8 cellular contexts compared by ENCODE assay signal in genomic region chr11:123166095-123166559, GRCh38. TPM values are rescaled to one million over a fixed set of nuclear protein-coding genes. Genes with fewer than 3 reads are reported as not detected.
A peak's percentile ranks its signal among the peaks of the same experiment; 100 is the strongest.
DNase-seq lines count a peak whose midpoint lies in the region; ATAC-seq and TF ChIP-seq lines count a peak whose summit lies in the region.

No MANE protein-coding gene starts in this region.

- H4K8ac ChIP-seq in trophoblast cell (ENCODE audit: low read depth, low read length), result peak overlapping the region; percentile 43

- no peaks in the 10 kb centered on the region for H3K4me1 ChIP-seq in Panc1 (ENCODE audit: control insufficient read depth, insufficient read depth, low read length)
- H3K4me1 ChIP-seq in trophoblast cell (ENCODE audit: control insufficient read depth in 1 of 2, insufficient read depth in 2 of 2, low read length in 2 of 2), result peaks cover 9% of the 10 kb centered on the region in 2 experiments

- DNase-seq in activated CD4-positive, alpha-beta T cell treated with anti-CD3 and anti-CD28 coated beads for 36 hours, result peak; percentile 54
- no peak for DNase-seq in activated CD4-positive, alpha-beta T cell treated with anti-CD3 and anti-CD28 coated beads for 4 hours
- DNase-seq in Panc1 (ENCODE audit: low read depth, low spot score), result no peak
- peak; percentile 87 for DNase-seq in fibroblast of pulmonary artery (ENCODE audit: low read depth)
- DNase-seq in trophoblast cell, result peak; percentile 45 to 64
- DNase-seq in NCI-H1930 (lab: John Stamatoyannopoulos, UW), result no peak
- DNase-seq in COR-L47 (lab: John Stamatoyannopoulos, UW), result no peak
- no peak for DNase-seq in NCI-H146 treated with DMSO at 0.1 percent for 48 hours (lab: John Stamatoyannopoulos, UW; ENCODE audit: unreplicated experiment)

- no peak overlapping the region for H3K4ac ChIP-seq in trophoblast cell (ENCODE audit: low read depth, low read length)

- H3K4me3 Mint-ChIP-seq in activated CD4-positive, alpha-beta T cell treated with anti-CD3 and anti-CD28 coated beads for 36 hours, result no peak overlapping the region

- no peak overlapping the region for H3K23ac ChIP-seq in trophoblast cell (ENCODE audit: low read length)

- H3K36me3 ChIP-seq in Panc1 (ENCODE audit: control insufficient read depth, insufficient read depth, low read length) (no peaks in the 10 kb centered on the region), trophoblast cell (ENCODE audit: control insufficient read depth in 1 of 2, insufficient read depth in 2 of 2, low read length in 2 of 2) (peaks cover 1 to 3% of the 10 kb centered on the region in 2 experiments)

- intact Hi-C loops in activated CD4-positive, alpha-beta T cell treated with anti-CD3 and anti-CD28 coated beads for 36 hours (cut with DNase I, micrococcal nuclease), result loop anchor here in 1 of 2 experiments (1.0 to 5.0 kb wide), 2 partner anchors 66 to 81 kb away; no protein-coding TSS in a partner anchor
- intact Hi-C loops in Panc1 (cut with micrococcal nuclease; ENCODE audit: unreplicated experiment), result no loop called here

- H3K27ac Mint-ChIP-seq in activated CD4-positive, alpha-beta T cell treated with anti-CD3 and anti-CD28 coated beads for 36 hours, result no peak overlapping the region

- H3K9ac ChIP-seq in trophoblast cell (ENCODE audit: low read length), result no peak overlapping the region

- peak overlapping the region; percentile 22 for H2BK5ac ChIP-seq in trophoblast cell (ENCODE audit: low read depth, low read length, poor library complexity)

- H2AFZ ChIP-seq in trophoblast cell (ENCODE audit: insufficient read depth, low read length, poor library complexity), result peak overlapping the region; percentile 59

- peak overlapping the region; percentile 63 for H4K91ac ChIP-seq in trophoblast cell (ENCODE audit: low read depth, low read length)

- H3K36me3 Mint-ChIP-seq in activated CD4-positive, alpha-beta T cell treated with anti-CD3 and anti-CD28 coated beads for 36 hours (ENCODE audit: low read depth), result no peaks in the 10 kb centered on the region

- peak; percentile 39 for ATAC-seq in activated CD4-positive, alpha-beta T cell treated with anti-CD3 and anti-CD28 coated beads for 36 hours
- peak; percentile 52 for ATAC-seq in Panc1

- in situ Hi-C loops in Panc1 (cut with HindIII; ENCODE audit: low pct_unique_long_range_greater_than_20kb, low sequenced_read_pairs), result loop anchor here (5.0 kb wide), 1 partner anchor 76 kb away; no protein-coding TSS in a partner anchor

- peaks cover 2% of the 10 kb centered on the region for H3K79me1 ChIP-seq in trophoblast cell (ENCODE audit: low read length)

- CTCF ChIA-PET in activated CD4-positive, alpha-beta T cell treated with anti-CD3 and anti-CD28 coated beads for 36 hours (lab: Charles Lee), result interaction anchor here (0.7 to 1.5 kb wide), 5 partner anchors 23 to 139 kb away, joined by 3 to 9 read pairs (median 4); no protein-coding TSS in a partner anchor
- CTCF ChIA-PET in Panc1 (lab: Charles Lee), result no interaction called here

- H3K9me3 ChIP-seq in Panc1 (ENCODE audit: control insufficient read depth, insufficient read depth, low read depth, low read length) (no peaks in the 10 kb centered on the region), trophoblast cell (ENCODE audit: insufficient read depth, low read depth, low read length) (no peaks in the 10 kb centered on the region)

- H3K27ac ChIP-seq in Panc1 (ENCODE audit: low read length), result no peak overlapping the region
- peak overlapping the region; percentile 36 for H3K27ac ChIP-seq in trophoblast cell (ENCODE audit: low read depth, low read length)

- no peak overlapping the region for H3K14ac ChIP-seq in trophoblast cell (ENCODE audit: low read length)

- H3K79me2 ChIP-seq in trophoblast cell (ENCODE audit: control insufficient read depth, insufficient read depth, low read length, poor library complexity), result peaks cover 2% of the 10 kb centered on the region

- H3K9me3 Mint-ChIP-seq in activated CD4-positive, alpha-beta T cell treated with anti-CD3 and anti-CD28 coated beads for 36 hours (ENCODE audit: low read depth), result no peaks in the 10 kb centered on the region

- H3K18ac ChIP-seq in trophoblast cell (ENCODE audit: low read length), result peak overlapping the region; percentile 39

- no CpG with 5 or more reads among the region's 10 CpGs for WGBS in trophoblast cell (ENCODE audit: extremely low coverage, insufficient coverage, insufficient read length)

- peaks cover 1% of the 10 kb centered on the region for H3K27me3 Mint-ChIP-seq in activated CD4-positive, alpha-beta T cell treated with anti-CD3 and anti-CD28 coated beads for 36 hours

- no peak overlapping the region for H3K4me2 ChIP-seq in trophoblast cell (ENCODE audit: low read length)

- no peak overlapping the region for H2BK120ac ChIP-seq in trophoblast cell (ENCODE audit: insufficient read depth, low read length, poor library complexity)

- no TSS peak for BruUV-seq in Panc1 (replicated peaks; lab: Mats Ljungman, UMichigan)

- H3K4me3 ChIP-seq in Panc1 (ENCODE audit: low read depth in 2 of 2, low read length in 2 of 2), result no peak overlapping the region
- H3K4me3 ChIP-seq in fibroblast of pulmonary artery (replicated peaks; ENCODE audit: low read depth, low read length), result no peak overlapping the region
- no peak overlapping the region for H3K4me3 ChIP-seq in trophoblast cell (ENCODE audit: low read depth, low read length)

- no peak overlapping the region for H2AK5ac ChIP-seq in trophoblast cell (ENCODE audit: low read length)

- H2BK12ac ChIP-seq in trophoblast cell (ENCODE audit: low read length), result no peak overlapping the region

- TF ChIP-seq CTCF in Panc1 (IDR thresholded peaks at IDR 0.05), result peak; percentile 82
- peak; percentile 83 for TF ChIP-seq CTCF in fibroblast of pulmonary artery (IDR thresholded peaks at IDR 0.05; ENCODE audit: low read length, missing control alignments)

- H3K4me1 Mint-ChIP-seq in activated CD4-positive, alpha-beta T cell treated with anti-CD3 and anti-CD28 coated beads for 36 hours, result no peaks in the 10 kb centered on the region

- POLR2A ChIA-PET in activated CD4-positive, alpha-beta T cell treated with anti-CD3 and anti-CD28 coated beads for 36 hours (lab: Charles Lee), result no interaction called here
- POLR2A ChIA-PET in Panc1 (lab: Charles Lee), result no interaction called here

- H4K12ac ChIP-seq in trophoblast cell (ENCODE audit: low read depth, low read length), result no peak overlapping the region

- H3K27me3 ChIP-seq in Panc1 (ENCODE audit: control insufficient read depth, insufficient read depth, low read length) (no peaks in the 10 kb centered on the region), trophoblast cell (ENCODE audit: insufficient read depth, low read length) (no peaks in the 10 kb centered on the region)

RNA-seq across cellular contexts. Expression of gene CLMP, which starts 28.9 kb away (rescaled TPM):
- total RNA-seq in activated CD4-positive, alpha-beta T cell treated with anti-CD3 and anti-CD28 coated beads for 36 hours, result under 1 TPM; 0.05 to 0.09 TPM
- 1.5 TPM for total RNA-seq in Panc1 (2021; ENCODE audit: unreplicated experiment)
- 0.55 TPM for polyA plus RNA-seq in Panc1 (2012; ENCODE audit: insufficient read length)
- polyA plus RNA-seq in trophoblast cell (2013), result 52.0 and 56.1 TPM in 2 replicates

Comparison
In these comparisons a context has a peak if more than half of its experiments do, and no peak if none do; other contexts are left out.
1. DNase-seq: peak in activated CD4-positive, alpha-beta T cell treated with anti-CD3 and anti-CD28 coated beads for 36 hours (single experiment), fibroblast of pulmonary artery (single experiment) and trophoblast cell (2 of 2); none in activated CD4-positive, alpha-beta T cell treated with anti-CD3 and anti-CD28 coated beads for 4 hours (0 of 2), Panc1 (single experiment), NCI-H1930 (0 of 2), COR-L47 (single experiment) and NCI-H146 treated with DMSO at 0.1 percent for 48 hours (single experiment).